ENCODE assay signal across 8 cellular contexts in the genomic region with DNA sequence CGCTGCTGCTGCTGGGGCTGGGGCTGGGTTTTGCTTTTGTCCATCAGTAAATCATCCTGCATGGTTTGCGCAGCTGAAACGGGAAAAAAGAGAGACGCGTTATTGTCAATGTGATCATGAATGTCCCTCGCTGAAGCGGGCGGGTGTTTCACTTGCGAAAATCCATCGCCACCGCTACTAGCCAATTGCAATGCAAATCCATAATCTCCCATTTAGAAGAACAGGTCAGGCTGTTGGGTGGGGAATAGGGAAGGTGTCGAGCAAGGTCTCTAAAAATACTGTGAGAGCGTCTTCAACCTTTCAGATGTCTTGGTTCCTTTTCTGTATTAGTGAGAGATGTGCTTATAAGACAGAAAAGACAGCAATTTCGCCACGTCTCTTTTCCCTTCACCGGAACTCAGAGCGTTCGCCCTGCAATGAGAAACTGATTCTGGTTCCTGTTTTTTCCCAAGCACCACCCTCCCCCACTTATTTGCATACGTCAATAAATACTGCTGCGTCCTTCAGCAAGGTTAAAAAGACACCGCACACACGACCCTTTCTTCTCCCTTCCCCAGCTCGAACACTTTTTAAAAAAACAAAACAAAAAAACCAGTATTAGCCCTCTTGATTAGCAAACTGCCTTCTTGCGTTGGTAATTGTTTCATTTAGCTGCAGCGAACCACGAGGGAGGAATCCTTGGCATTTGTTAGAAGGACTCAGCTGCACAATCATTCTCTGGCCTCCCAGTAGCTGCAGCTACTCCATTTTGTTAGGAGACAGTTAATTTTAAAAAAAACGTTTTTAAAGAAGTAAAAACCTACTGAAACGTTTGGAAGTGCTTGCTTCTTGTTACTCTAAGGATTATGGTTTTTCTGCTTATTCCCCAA. TPM values are rescaled to one million over a fixed set of nuclear protein-coding genes. Genes with fewer than 3 reads are reported as not detected.
DNase-seq lines count a peak whose midpoint lies in the region; ATAC-seq and TF ChIP-seq lines count a peak whose summit lies in the region.

No MANE protein-coding gene starts in this region.

- TF ChIP-seq CTCF in cardiac muscle cell (IDR thresholded peaks at IDR 0.05; ENCODE audit: low read depth, low read length), result no peak

- no peaks in the 10 kb centered on the region for H3K36me3 ChIP-seq in cardiac muscle cell

- H3K36me3 Mint-ChIP-seq in IgD-negative memory B cell, result no peaks in the 10 kb centered on the region

- peak overlapping the region; percentile 97 for H3K27ac ChIP-seq in cardiac muscle cell

- H3K27me3 Mint-ChIP-seq in IgD-negative memory B cell, result no peaks in the 10 kb centered on the region

- peak overlapping the region; percentile 69 for H3K4me3 ChIP-seq in cardiac muscle cell

- ATAC-seq in GM21360 (IDR thresholded peaks at IDR 0.05; ENCODE audit: unreplicated experiment), result peak; percentile 46

- intact Hi-C loops in posterior vena cava (cut with DNase I), result no loop called here

- DNase-seq in DMS114 treated with DMSO at 0.1 percent for 48 hours (lab: John Stamatoyannopoulos, UW; ENCODE audit: unreplicated experiment) (peak; percentile 94), RPMI8226 (peak; percentile 87), amniotic stem cell (lab: John Stamatoyannopoulos, UW) (peak; percentile 69), cardiac muscle cell (ENCODE audit: low read depth in 1 of 2, low spot score in 1 of 2) (peak; percentile 79 to 80), occipital lobe (lab: John Stamatoyannopoulos, UW) (peak; percentile 75), posterior vena cava (ENCODE audit: low spot score) (no peak)

- peak overlapping the region; percentile 91 to 99 (median 98) for H3K4me3 Mint-ChIP-seq in IgD-negative memory B cell

- no peaks in the 10 kb centered on the region for H3K9me3 ChIP-seq in cardiac muscle cell (ENCODE audit: low read depth)

- H3K27me3 ChIP-seq in cardiac muscle cell, result no peaks in the 10 kb centered on the region

- H3K27ac Mint-ChIP-seq in IgD-negative memory B cell, result peak overlapping the region; percentile 71 to 97 (median 95)

- H3K4me1 Mint-ChIP-seq in IgD-negative memory B cell, result peaks cover 36 to 50% (median 48%) of the 10 kb centered on the region in 3 donors

- H3K9me3 Mint-ChIP-seq in IgD-negative memory B cell, result no peaks in the 10 kb centered on the region

- H3K4me1 ChIP-seq in cardiac muscle cell (ENCODE audit: low read depth), result peaks cover 34% of the 10 kb centered on the region

RNA-seq across cellular contexts. Expression of a gene that starts 50.4 kb away (rescaled TPM):
- polyA plus RNA-seq in IgD-negative memory B cell (2.5 TPM), cardiac muscle cell (5.0 and 7.1 TPM in 2 replicates)
- total RNA-seq in cardiac muscle cell (4.5 and 8.3 TPM in 2 replicates), occipital lobe (22.0 TPM), posterior vena cava (1 to 10 TPM; 3.1 to 3.5 TPM)

RNA-seq across cellular contexts. Expression of a gene that starts 50.4 kb away (rescaled TPM):
- polyA plus RNA-seq in IgD-negative memory B cell, result 21.1 TPM
- total RNA-seq in cardiac muscle cell, result 8.4 and 19.3 TPM in 2 replicates
- polyA plus RNA-seq in cardiac muscle cell, result 47.4 and 91.5 TPM in 2 replicates
- total RNA-seq in occipital lobe, result 24.8 TPM
- 10 to 100 TPM; 20.8 to 24.1 TPM for total RNA-seq in posterior vena cava
